26 cellular contexts compared by ENCODE assay signal in the genomic region with DNA sequence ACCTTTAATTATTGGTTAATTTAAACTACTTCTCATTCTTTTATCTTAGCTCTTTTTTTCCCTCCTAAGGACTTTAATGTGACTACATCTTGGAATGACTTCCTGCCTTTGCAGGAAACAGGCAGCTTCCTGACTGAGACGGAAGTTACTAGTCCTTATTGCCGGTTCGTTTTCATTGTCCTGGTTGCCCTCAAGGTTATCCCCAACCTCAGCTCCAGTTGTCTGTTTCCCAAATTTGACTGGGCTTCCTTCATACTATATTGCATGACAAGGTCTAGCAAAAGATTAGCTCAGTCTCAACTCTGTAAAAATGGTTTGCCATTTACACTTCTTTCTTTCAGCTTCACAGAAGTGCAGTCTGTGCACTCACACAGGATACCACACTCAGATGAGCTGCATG.
"Had no signal": no experiment of that assay in that cellular context is flagged by ENCODE, and none has a peak within 500 bp of the region (broad histone marks: within the 10 kb centered on the region; RNA-seq: fewer than 3 reads in every experiment).

No MANE protein-coding gene starts in this region.

- H3K9me3 Mint-ChIP-seq: neural crest cell; T-helper 2 cell treated with Interferon-gamma antibody and Interleukin-4, amounts not matched to agents 5 μg/mL and 100 μg/mL, for 36 hours had no signal

- DNase-seq: activated CD4-positive, alpha-beta T cell treated with anti-CD3 and anti-CD28 coated beads for 4 hours; activated CD4-positive, alpha-beta T cell treated with anti-CD3 and anti-CD28 coated beads, Interleukin-2, amount 50 U/mL, for 4 hours; activated naive CD4-positive, alpha-beta T cell treated with Interleukin-2 at 50 U/mL for 16 hours; activated T-cell treated with anti-CD3 and anti-CD28 coated beads for 4 hours; activated T-cell treated with anti-CD3 and anti-CD28 coated beads, Interleukin-2, amount 50 U/mL, for 72 hours; anterior cingulate cortex; effector CD8-positive, alpha-beta T cell; erythroblast; gastrocnemius medialis; islet precursor cell; left cardiac atrium; midbrain; naive thymus-derived CD4-positive, alpha-beta T cell; posterior cingulate gyrus; right cardiac atrium; stimulated activated naive CD4-positive, alpha-beta T cell; tibial artery; upper lobe of right lung had no signal

- H3K36me3 ChIP-seq: gastrocnemius medialis, suprapubic skin, tibial artery, upper lobe of right lung had no signal

- H3K27ac Mint-ChIP-seq: activated naive CD8-positive, alpha-beta T cell; activated T-cell treated with anti-CD3 and anti-CD28 coated beads, Interleukin-2, amount 50 U/mL, for 72 hours; naive thymus-derived CD4-positive, alpha-beta T cell; T-helper 2 cell treated with Interferon-gamma antibody and Interleukin-4, amounts not matched to agents 5 μg/mL and 100 μg/mL, for 36 hours had no signal

- FAIRE-seq: colon, endometrium had no signal

- H3K4me3 ChIP-seq: gastrocnemius medialis, hepatocyte, suprapubic skin, tibial artery, upper lobe of right lung had no signal

- H3K27ac ChIP-seq: gastrocnemius medialis, hepatocyte, suprapubic skin, tibial artery, upper lobe of right lung, VCaP had no signal

- H3K27me3 Mint-ChIP-seq: activated naive CD8-positive, alpha-beta T cell; naive thymus-derived CD4-positive, alpha-beta T cell had no signal

- H3K27me3 ChIP-seq: gastrocnemius medialis, hepatocyte, suprapubic skin, tibial artery, upper lobe of right lung had no signal

- H3K36me3 Mint-ChIP-seq: activated naive CD8-positive, alpha-beta T cell; naive thymus-derived CD4-positive, alpha-beta T cell had no signal

- H3K4me1 Mint-ChIP-seq: naive thymus-derived CD4-positive, alpha-beta T cell; neural crest cell had no signal

- H3K4me3 Mint-ChIP-seq: activated naive CD8-positive, alpha-beta T cell; activated T-cell treated with anti-CD3 and anti-CD28 coated beads, Interleukin-2, amount 50 U/mL, for 72 hours; naive thymus-derived CD4-positive, alpha-beta T cell; neural crest cell; T-helper 2 cell treated with Interferon-gamma antibody and Interleukin-4, amounts not matched to agents 5 μg/mL and 100 μg/mL, for 36 hours had no signal
